ENCODE assay signal across 8 cellular contexts in genomic region chr3:179323197-179323901, GRCh38. TPM values are rescaled to one million over a fixed set of nuclear protein-coding genes. Genes with fewer than 3 reads are reported as not detected.
DNase-seq lines count a peak whose midpoint lies in the region; ATAC-seq and TF ChIP-seq lines count a peak whose summit lies in the region.

No MANE protein-coding gene starts in this region.

- H3K27me3 ChIP-seq in MM.1S (replicated peaks; ENCODE audit: insufficient read depth, low read length) (peaks cover 30% of the 10 kb centered on the region), right cardiac atrium (ENCODE audit: control insufficient read depth, insufficient read depth) (no peaks in the 10 kb centered on the region)

- H2AFZ ChIP-seq in MM.1S (ENCODE audit: low read length) = peak overlapping the region; percentile 77

- peaks cover 7 to 24% of the 10 kb centered on the region in 2 experiments for H3K36me3 ChIP-seq in HEK293 (ENCODE audit: control insufficient read depth in 2 of 2, insufficient read depth in 1 of 2, low read length in 2 of 2)
- H3K36me3 ChIP-seq in MM.1S (replicated peaks; ENCODE audit: insufficient read depth, low read length) = peaks cover 4% of the 10 kb centered on the region; the same call in 1 of the 2 replicates

- peak overlapping the region; percentile 83 for H3K9ac ChIP-seq in MM.1S (ENCODE audit: low read length)

- peak overlapping the region; percentile 98 for H3K4me3 ChIP-seq in GM12864 (ENCODE audit: low read depth, low read length)
- peak overlapping the region; percentile 93 for H3K4me3 ChIP-seq in HEK293 (ENCODE audit: low read depth, low read length)
- peak overlapping the region; percentile 82 for H3K4me3 ChIP-seq in MM.1S (ENCODE audit: low read length)
- peak overlapping the region; percentile 56 for H3K4me3 ChIP-seq in right cardiac atrium (ENCODE audit: low read length)

- no peaks in the 10 kb centered on the region for H4K20me1 ChIP-seq in MM.1S (ENCODE audit: insufficient read depth, low read length)

- H3K9me2 ChIP-seq in MM.1S (replicated peaks; ENCODE audit: insufficient read depth, low read length) = no peaks in the 10 kb centered on the region

- peak; percentile 79 to 86 for ATAC-seq in right cardiac atrium

- CTCF ChIA-PET in HEK293 (lab: Yijun Ruan, JAX) = interaction anchor here (1.1 to 1.4 kb wide), 3 partner anchors 145 to 296 kb away, joined by 3 to 5 read pairs (median 4); no protein-coding TSS in a partner anchor

- intact Hi-C loops in right cardiac atrium (cut with DNase I) = loop anchor here in 2 of 4 donors (5.0 to 10.0 kb wide), 3 partner anchors 176 to 241 kb away; partner anchors contain the start of genes ACTL6A (in 1 of the 2) and PIK3CA (in 1 of the 2)

- peaks cover 16% of the 10 kb centered on the region for H3F3A ChIP-seq in MM.1S (ENCODE audit: insufficient read depth, low read length)

- POLR2A ChIA-PET in HEK293 (lab: Yijun Ruan, JAX) = interaction anchor here (1.0 kb wide), 1 partner anchor 23 kb away, joined by 4 read pairs; no protein-coding TSS in a partner anchor

- H3K4me2 ChIP-seq in MM.1S (ENCODE audit: low read depth, low read length) = peak overlapping the region; percentile 74

- H3K4me1 ChIP-seq in HEK293 (ENCODE audit: control insufficient read depth, insufficient read depth, low read length) = no peaks in the 10 kb centered on the region
- H3K4me1 ChIP-seq in MM.1S (ENCODE audit: low read length) = peaks cover 24% of the 10 kb centered on the region
- no peaks in the 10 kb centered on the region for H3K4me1 ChIP-seq in right cardiac atrium (ENCODE audit: control insufficient read depth, insufficient read depth, low read length)

- H3K9me3 ChIP-seq in HEK293 (ENCODE audit: control insufficient read depth, insufficient read depth, low read depth, low read length) (no peaks in the 10 kb centered on the region), MM.1S (replicated peaks; ENCODE audit: insufficient read depth, low read length) (no peaks in the 10 kb centered on the region), right cardiac atrium (ENCODE audit: control insufficient read depth, low read length) (no peaks in the 10 kb centered on the region)

- TF ChIP-seq CTCF in GM12864 (IDR thresholded peaks at IDR 0.05; ENCODE audit: low read depth, low read length, missing control alignments) = no peak
- TF ChIP-seq CTCF in HEK293 (tag by site-specific recombination; IDR thresholded peaks at IDR 0.05) = no peak
- peak; percentile 3; the same call in 1 of the 2 replicates for TF ChIP-seq CTCF in MM.1S (IDR thresholded peaks at IDR 0.05; ENCODE audit: low read length)

- under 1% methylated on average over 76 of the region's 76 CpGs for WGBS in right cardiac atrium

- no peak for DNase-seq in GM12864 (ENCODE audit: low read depth)
- DNase-seq in MM.1S = peak; percentile 74
- peak; percentile 30 to 72 (median 48) for DNase-seq in T-helper 2 cell
- peak in 53 of 56 donors; percentile 10 to 78 (median 58) for DNase-seq in amygdala (lab: John Stamatoyannopoulos, UW)
- peak; percentile 83 to 91 (median 91) for DNase-seq in right cardiac atrium
- DNase-seq in putamen (ENCODE audit: low spot score) = peak; percentile 71
- no peak for DNase-seq in NCI-H2029 (lab: John Stamatoyannopoulos, UW)

- H3K27ac ChIP-seq in HEK293 (ENCODE audit: extremely low read depth, low read depth, low read length) = peak overlapping the region; percentile 88
- H3K27ac ChIP-seq in MM.1S (ENCODE audit: low read length) = peak overlapping the region; percentile 48; the same call in 1 of the 2 replicates
- peak overlapping the region; percentile 93 for H3K27ac ChIP-seq in right cardiac atrium (ENCODE audit: low read length)

- H3K79me2 ChIP-seq in MM.1S (ENCODE audit: low read length) = peaks cover 44% of the 10 kb centered on the region

TF ChIP-seq in HEK293, 187 proteins besides CTCF, POLR2A, EP300 and RAD21 (continues in another document):
- TF ChIP-seq ZNF423 (tag by site-specific recombination; IDR thresholded peaks at IDR 0.05) (0 out of 2 replicates have a peak, but pooled peaks have one; percentile 15), ZNF580 (tag by site-specific recombination; IDR thresholded peaks at IDR 0.05) (no peak), ZNF501 (tag by site-specific recombination; IDR thresholded peaks at IDR 0.05) (0 out of 2 replicates have a peak, but pooled peaks have one; percentile 41), GLI4 (tag by site-specific recombination; IDR thresholded peaks at IDR 0.05) (no peak), ZBTB8A (tag by site-specific recombination; IDR thresholded peaks at IDR 0.05) (peak; percentile 71), ZFP37 (tag by site-specific recombination; IDR thresholded peaks at IDR 0.05) (peak; percentile 98; the same call in 1 of the 2 replicates), PRDM10 (tag by site-specific recombination; IDR thresholded peaks at IDR 0.05) (peak; percentile 81), ZNF660 (tag by site-specific recombination; IDR thresholded peaks at IDR 0.05) (peak; percentile 65; the same call in 1 of the 2 replicates), PATZ1 (tag by site-specific recombination; IDR thresholded peaks at IDR 0.05) (peak; percentile 46; the same call in 1 of the 2 replicates), KLF9 (tag by site-specific recombination; IDR thresholded peaks at IDR 0.05; ENCODE audit: low read depth) (peak; percentile 54; the same call in 1 of the 2 replicates), ZNF701 (tag by site-specific recombination; IDR thresholded peaks at IDR 0.05) (no peak), ZNF175 (tag by site-specific recombination; IDR thresholded peaks at IDR 0.05) (no peak), ZNF600 (tag by site-specific recombination; IDR thresholded peaks at IDR 0.05) (peak; percentile 73), ZNF138 (tag by site-specific recombination; IDR thresholded peaks at IDR 0.05; ENCODE audit: borderline replicate concordance) (no peak)
- TF ChIP-seq, protein P1, sequence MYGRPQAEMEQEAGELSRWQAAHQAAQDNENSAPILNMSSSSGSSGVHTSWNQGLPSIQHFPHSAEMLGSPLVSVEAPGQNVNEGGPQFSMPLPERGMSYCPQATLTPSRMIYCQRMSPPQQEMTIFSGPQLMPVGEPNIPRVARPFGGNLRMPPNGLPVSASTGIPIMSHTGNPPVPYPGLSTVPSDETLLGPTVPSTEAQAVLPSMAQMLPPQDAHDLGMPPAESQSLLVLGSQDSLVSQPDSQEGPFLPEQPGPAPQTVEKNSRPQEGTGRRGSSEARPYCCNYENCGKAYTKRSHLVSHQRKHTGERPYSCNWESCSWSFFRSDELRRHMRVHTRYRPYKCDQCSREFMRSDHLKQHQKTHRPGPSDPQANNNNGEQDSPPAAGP (tag by site-specific recombination; IDR thresholded peaks at IDR 0.05) = peak; percentile 58

RNA-seq across cellular contexts. Expression of gene ZNF639, which starts 0.5 kb away (rescaled TPM):
- 10 to 100 TPM; 31.0 to 42.9 (median 34.2) TPM for total RNA-seq in right cardiac atrium
- 19.0 TPM for polyA plus RNA-seq in right cardiac atrium

RNA-seq across cellular contexts. Expression of gene MFN1, which starts 24.2 kb away (rescaled TPM):
- total RNA-seq in right cardiac atrium = 10 to 100 TPM; 65.1 to 95.5 (median 74.9) TPM
- polyA plus RNA-seq in right cardiac atrium = 20.9 TPM

Comparison
In these comparisons a context has a peak if more than half of its experiments do, and no peak if none do; other contexts are left out.
1. DNase-seq: peak in MM.1S (single experiment), T-helper 2 cell (5 of 5), amygdala (53 of 56), right cardiac atrium (3 of 3) and putamen (single experiment); none in GM12864 (single experiment) and NCI-H2029 (single experiment).
2. Peak in every context shown above with its lines, with median percentiles within 50 percentile points of each other: H3K4me3 ChIP-seq and H3K27ac ChIP-seq.